Comparison of ENCODE assay signal across 8 cellular contexts in genomic region chr10:132185601-132186487, GRCh38. TPM values are rescaled to one million over a fixed set of nuclear protein-coding genes. Genes with fewer than 3 reads are reported as not detected.
A peak's percentile ranks its signal among the peaks of the same experiment; 100 is the strongest.
DNase-seq lines count a peak whose midpoint lies in the region; ATAC-seq and TF ChIP-seq lines count a peak whose summit lies in the region.

No MANE protein-coding gene starts in this region.

- DNase-seq in activated gamma-delta T cell treated with Interleukin-2 at 50 U/mL for 16 hours (peak; percentile 32), activated gamma-delta T cell (lab: John Stamatoyannopoulos, UW) (no peak), germinal center (ENCODE audit: low spot score) (peak; percentile 27), SKM-1 (lab: John Stamatoyannopoulos, UW; ENCODE audit: unreplicated experiment) (no peak), BE2C (no peak)
- peak; percentile 68 for DNase-seq in activated T-helper 1 cell treated with anti-CD3 and anti-CD28 coated beads, Interleukin-12 subunit alpha, Interleukin-12 subunit beta, Interleukin-2, Interleukin-4 antibody, amounts not matched to agents 30 ng/mL and 10 ng/mL and 1 ng/mL, durations not matched to agents 14 hours and 24 hours and 36 hours (ENCODE audit: low spot score)

- H3K36me3 ChIP-seq in rectal smooth muscle tissue (ENCODE audit: control insufficient read depth, insufficient read depth, low read length) = no peaks in the 10 kb centered on the region
- H3K36me3 ChIP-seq in BE2C = no peaks in the 10 kb centered on the region

- H3K4me3 ChIP-seq in rectal smooth muscle tissue (ENCODE audit: low read length) (peak overlapping the region; percentile 21), BE2C (ENCODE audit: low read depth, low read length) (no peak overlapping the region; the same call in 1 of the 2 replicates)

- TF ChIP-seq CTCF in BE2C (IDR thresholded peaks at IDR 0.05; ENCODE audit: low read depth, low read length) = no peak

- intact Hi-C loops in activated T-helper 1 cell treated with anti-CD3 and anti-CD28 coated beads, Interleukin-12 subunit alpha, Interleukin-12 subunit beta, Interleukin-2, Interleukin-4 antibody, amounts not matched to agents 30 ng/mL and 10 ng/mL and 1 ng/mL, durations not matched to agents 14 hours and 24 hours and 36 hours (cut with micrococcal nuclease) = loop anchor here (1.0 to 10.0 kb wide), 7 partner anchors 24 to 1189 kb away; partner anchors contain the start of genes ECHS1, INPP5A, LRRC27 and PAOX

- H3K4me1 Mint-ChIP-seq in activated T-helper 1 cell treated with anti-CD3 and anti-CD28 coated beads, Interleukin-12 subunit alpha, Interleukin-12 subunit beta, Interleukin-2, Interleukin-4 antibody, amounts not matched to agents 30 ng/mL and 10 ng/mL and 1 ng/mL, durations not matched to agents 14 hours and 24 hours and 36 hours (ENCODE audit: low read depth) = no peaks in the 10 kb centered on the region

- H3K27me3 ChIP-seq in rectal smooth muscle tissue (ENCODE audit: control insufficient read depth, insufficient read depth, low read length) = peaks cover 26% of the 10 kb centered on the region
- peaks cover 36% of the 10 kb centered on the region for H3K27me3 ChIP-seq in BE2C

- H3K36me3 Mint-ChIP-seq in activated T-helper 1 cell treated with anti-CD3 and anti-CD28 coated beads, Interleukin-12 subunit alpha, Interleukin-12 subunit beta, Interleukin-2, Interleukin-4 antibody, amounts not matched to agents 30 ng/mL and 10 ng/mL and 1 ng/mL, durations not matched to agents 14 hours and 24 hours and 36 hours (ENCODE audit: low read depth) = peaks cover 8% of the 10 kb centered on the region

- H3K4me3 Mint-ChIP-seq in activated T-helper 1 cell treated with anti-CD3 and anti-CD28 coated beads, Interleukin-12 subunit alpha, Interleukin-12 subunit beta, Interleukin-2, Interleukin-4 antibody, amounts not matched to agents 30 ng/mL and 10 ng/mL and 1 ng/mL, durations not matched to agents 14 hours and 24 hours and 36 hours = peak overlapping the region; percentile 71

- no peaks in the 10 kb centered on the region for H3K9me3 Mint-ChIP-seq in activated T-helper 1 cell treated with anti-CD3 and anti-CD28 coated beads, Interleukin-12 subunit alpha, Interleukin-12 subunit beta, Interleukin-2, Interleukin-4 antibody, amounts not matched to agents 30 ng/mL and 10 ng/mL and 1 ng/mL, durations not matched to agents 14 hours and 24 hours and 36 hours

- H3K27ac Mint-ChIP-seq in activated T-helper 1 cell treated with anti-CD3 and anti-CD28 coated beads, Interleukin-12 subunit alpha, Interleukin-12 subunit beta, Interleukin-2, Interleukin-4 antibody, amounts not matched to agents 30 ng/mL and 10 ng/mL and 1 ng/mL, durations not matched to agents 14 hours and 24 hours and 36 hours = no peak overlapping the region

- ATAC-seq in HG03442 (IDR thresholded peaks at IDR 0.05; ENCODE audit: unreplicated experiment) = no peak

- no peaks in the 10 kb centered on the region for H3K9me3 ChIP-seq in BE2C

- peaks cover 31% of the 10 kb centered on the region for H3K27me3 Mint-ChIP-seq in activated T-helper 1 cell treated with anti-CD3 and anti-CD28 coated beads, Interleukin-12 subunit alpha, Interleukin-12 subunit beta, Interleukin-2, Interleukin-4 antibody, amounts not matched to agents 30 ng/mL and 10 ng/mL and 1 ng/mL, durations not matched to agents 14 hours and 24 hours and 36 hours (ENCODE audit: insufficient read depth)

- H3K27ac ChIP-seq in rectal smooth muscle tissue (ENCODE audit: low read depth, low read length) = no peak overlapping the region

- H3K4me1 ChIP-seq in rectal smooth muscle tissue (ENCODE audit: control insufficient read depth, insufficient read depth, low read length) = no peaks in the 10 kb centered on the region
- H3K4me1 ChIP-seq in BE2C = no peaks in the 10 kb centered on the region

- H3K9ac ChIP-seq in rectal smooth muscle tissue (ENCODE audit: low read length) = no peak overlapping the region

RNA-seq across cellular contexts. Expression of gene DPYSL4, which starts 0.9 kb away (rescaled TPM):
- 24.1 and 24.7 TPM in 2 replicates for total RNA-seq in activated T-helper 1 cell treated with anti-CD3 and anti-CD28 coated beads, Interleukin-12 subunit alpha, Interleukin-12 subunit beta, Interleukin-2, Interleukin-4 antibody, amounts not matched to agents 30 ng/mL and 10 ng/mL and 1 ng/mL, durations not matched to agents 14 hours and 24 hours and 36 hours
- 15.0 TPM for polyA plus RNA-seq in BE2C (2012; ENCODE audit: insufficient read depth, insufficient read length, low read depth)

Comparison
In these comparisons a context has a peak if more than half of its experiments do, and no peak if none do; other contexts are left out.
1. DNase-seq: peak in activated gamma-delta T cell treated with Interleukin-2 at 50 U/mL for 16 hours (single experiment), activated T-helper 1 cell treated with anti-CD3 and anti-CD28 coated beads, Interleukin-12 subunit alpha, Interleukin-12 subunit beta, Interleukin-2, Interleukin-4 antibody, amounts not matched to agents 30 ng/mL and 10 ng/mL and 1 ng/mL, durations not matched to agents 14 hours and 24 hours and 36 hours (single experiment) and germinal center (single experiment); none in activated gamma-delta T cell (single experiment), SKM-1 (single experiment) and BE2C (single experiment).